36 cellular contexts compared by ENCODE assay signal in the genomic region with DNA sequence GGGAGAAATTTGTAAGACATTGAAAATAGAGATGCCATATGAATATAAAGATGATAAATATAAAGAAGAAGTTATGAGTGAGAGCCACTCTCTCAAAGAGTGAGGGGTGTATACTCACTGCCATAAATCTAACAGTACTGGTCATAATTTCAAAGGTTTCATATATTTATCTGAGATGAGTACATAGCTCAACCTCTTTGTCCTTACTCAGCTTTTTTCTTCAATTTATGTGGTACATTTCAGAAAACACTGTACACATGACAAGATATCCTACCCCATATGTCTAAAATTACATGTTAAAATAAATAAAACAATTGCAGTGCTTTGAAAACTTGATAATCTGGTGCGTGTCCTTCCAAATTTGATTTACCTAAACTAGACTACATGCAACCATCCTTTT. TPM values are rescaled to one million over a fixed set of nuclear protein-coding genes. Genes with fewer than 3 reads are reported as not detected.
"Had no signal": no experiment of that assay in that cellular context is flagged by ENCODE, and none has a peak within 500 bp of the region (broad histone marks: within the 10 kb centered on the region; RNA-seq: fewer than 3 reads in every experiment).

No MANE protein-coding gene starts in this region.

- H3K27me3 ChIP-seq: body of pancreas, brain microvascular endothelial cell, breast epithelium had no signal

- H3K4me1 ChIP-seq: breast epithelium had no signal

- H3K27ac Mint-ChIP-seq: activated B cell treated with CpG ODN at 0.5 μM for 24 hours; activated CD4-positive, alpha-beta memory T cell treated with anti-CD3 and anti-CD28 coated beads for 36 hours; activated CD4-positive, alpha-beta T cell treated with anti-CD3 and anti-CD28 coated beads, Interleukin-2, amount 10 ng/mL, durations not matched to agents 24 days and 14 days; activated CD8-positive, alpha-beta T cell treated with anti-CD3 and anti-CD28 coated beads for 36 hours; activated naive CD4-positive, alpha-beta T cell treated with anti-CD3 and anti-CD28 coated beads for 36 hours; activated naive CD4-positive, alpha-beta T cell treated with anti-CD3 and anti-CD28 coated beads, Interleukin-2, amount 50 U/mL, for 72 hours; activated naive CD8-positive, alpha-beta T cell treated with anti-CD3 and anti-CD28 coated beads for 36 hours; activated T-cell treated with anti-CD3 and anti-CD28 coated beads, Interleukin-2, amount 50 U/mL, for 72 hours; activated T-helper 1 cell treated with anti-CD3 and anti-CD28 coated beads, Interleukin-12 subunit alpha, Interleukin-12 subunit beta, Interleukin-2, Interleukin-4 antibody, amounts not matched to agents 30 ng/mL and 10 ng/mL and 1 ng/mL, durations not matched to agents 14 hours and 24 hours and 36 hours; activated T-helper 17 cell treated with anti-CD3 and anti-CD28 coated beads, Interleukin-2, amount 50 U/mL, for 72 hours; T-helper 17 cell had no signal

- H3K4me1 Mint-ChIP-seq: activated T-helper 17 cell treated with anti-CD3 and anti-CD28 coated beads, Interleukin-2, amount 50 U/mL, for 72 hours had no signal

- DNase-seq: activated B cell treated with CpG ODN at 0.5 μM for 24 hours; activated CD4-positive, alpha-beta memory T cell treated with anti-CD3 and anti-CD28 coated beads for 36 hours; activated CD4-positive, alpha-beta T cell treated with anti-CD3 and anti-CD28 coated beads for 4 hours; activated CD4-positive, alpha-beta T cell treated with anti-CD3 and anti-CD28 coated beads, Interleukin-2, amount 10 ng/mL, durations not matched to agents 24 days and 14 days; activated CD4-positive, alpha-beta T cell treated with anti-CD3 and anti-CD28 coated beads, Interleukin-2, amount 50 U/mL, for 1 hour; activated CD4-positive, alpha-beta T cell treated with anti-CD3 and anti-CD28 coated beads, Interleukin-2, amount 50 U/mL, for 4 hours; activated CD4-positive, CD25-positive, alpha-beta regulatory T cell treated with anti-CD3 and anti-CD28 coated beads, Interleukin-2, amount 50 U/mL, for 72 hours; activated CD8-positive, alpha-beta memory T cell treated with anti-CD3 and anti-CD28 coated beads, Interleukin-2, amount 50 U/mL, for 4 hours; activated CD8-positive, alpha-beta T cell treated with anti-CD3 and anti-CD28 coated beads for 36 hours; activated effector memory CD4-positive, alpha-beta T cell treated with anti-CD3 and anti-CD28 coated beads, Interleukin-2, amount 50 U/mL, for 16 hours; activated gamma-delta T cell treated with Interleukin-2 at 50 U/mL for 16 hours; activated naive CD4-positive, alpha-beta T cell; activated naive CD4-positive, alpha-beta T cell treated with anti-CD3 and anti-CD28 coated beads for 36 hours; activated naive CD4-positive, alpha-beta T cell treated with anti-CD3 and anti-CD28 coated beads, Interleukin-2, amount 50 U/mL, for 16 hours; activated naive CD8-positive, alpha-beta T cell treated with anti-CD3 and anti-CD28 coated beads for 36 hours; activated T-cell treated with anti-CD3 and anti-CD28 coated beads for 4 hours; activated T-cell treated with anti-CD3 and anti-CD28 coated beads, Interleukin-2, amount 50 U/mL, for 1 hour; activated T-cell treated with anti-CD3 and anti-CD28 coated beads, Interleukin-2, amount 50 U/mL, for 4 hours; activated T-cell treated with anti-CD3 and anti-CD28 coated beads, Interleukin-2, amount 50 U/mL, for 72 hours; adrenal gland; amniotic stem cell; aorta; body of pancreas; brain microvascular endothelial cell; central memory CD4-positive, alpha-beta T cell; T-helper 17 cell had no signal

- H3K4me3 ChIP-seq: adrenal gland, body of pancreas, breast epithelium had no signal

- H3K9me3 ChIP-seq: adrenal gland, body of pancreas had no signal

- ATAC-seq: activated CD8-positive, alpha-beta T cell treated with anti-CD3 and anti-CD28 coated beads for 36 hours; activated naive CD4-positive, alpha-beta T cell treated with anti-CD3 and anti-CD28 coated beads, Interleukin-2, amount 50 U/mL, for 72 hours; activated T-cell treated with anti-CD3 and anti-CD28 coated beads, Interleukin-2, amount 50 U/mL, for 4 hours; activated T-cell treated with anti-CD3 and anti-CD28 coated beads, Interleukin-2, amount 50 U/mL, for 72 hours; activated T-helper 17 cell treated with anti-CD3 and anti-CD28 coated beads, Interleukin-2, amount 50 U/mL, for 72 hours; body of pancreas; T-helper 17 cell had no signal

- H3K4me3 Mint-ChIP-seq: activated B cell treated with CpG ODN at 0.5 μM for 24 hours; activated CD4-positive, alpha-beta memory T cell treated with anti-CD3 and anti-CD28 coated beads for 36 hours; activated CD4-positive, alpha-beta T cell treated with anti-CD3 and anti-CD28 coated beads, Interleukin-2, amount 10 ng/mL, durations not matched to agents 24 days and 14 days; activated CD8-positive, alpha-beta T cell treated with anti-CD3 and anti-CD28 coated beads for 36 hours; activated naive CD4-positive, alpha-beta T cell treated with anti-CD3 and anti-CD28 coated beads for 36 hours; activated naive CD8-positive, alpha-beta T cell treated with anti-CD3 and anti-CD28 coated beads for 36 hours; activated T-cell treated with anti-CD3 and anti-CD28 coated beads, Interleukin-2, amount 50 U/mL, for 4 hours; activated T-cell treated with anti-CD3 and anti-CD28 coated beads, Interleukin-2, amount 50 U/mL, for 72 hours; activated T-helper 1 cell treated with anti-CD3 and anti-CD28 coated beads, Interleukin-12 subunit alpha, Interleukin-12 subunit beta, Interleukin-2, Interleukin-4 antibody, amounts not matched to agents 30 ng/mL and 10 ng/mL and 1 ng/mL, durations not matched to agents 14 hours and 24 hours and 36 hours; activated T-helper 17 cell treated with anti-CD3 and anti-CD28 coated beads, Interleukin-2, amount 50 U/mL, for 72 hours; T-helper 17 cell had no signal

- H3K36me3 ChIP-seq: adrenal gland, brain microvascular endothelial cell, breast epithelium had no signal

- H3K27ac ChIP-seq: adrenal gland, body of pancreas, brain microvascular endothelial cell, breast epithelium, VCaP had no signal

- FAIRE-seq: astrocyte, TTC549 had no signal

RNA-seq across cellular contexts. Expression of gene TSSK1B, which starts 58.7 kb away (rescaled TPM):
- total RNA-seq: activated B cell treated with CpG ODN at 0.5 μM for 24 hours; activated CD4-positive, alpha-beta memory T cell treated with anti-CD3 and anti-CD28 coated beads for 36 hours; activated CD4-positive, alpha-beta T cell treated with anti-CD3 and anti-CD28 coated beads, Interleukin-2, amount 10 ng/mL, durations not matched to agents 24 days and 14 days; activated CD8-positive, alpha-beta memory T cell treated with anti-CD3 and anti-CD28 coated beads for 36 hours; activated CD8-positive, alpha-beta T cell treated with anti-CD3 and anti-CD28 coated beads for 36 hours; activated naive CD4-positive, alpha-beta T cell treated with anti-CD3 and anti-CD28 coated beads for 36 hours; activated naive CD4-positive, alpha-beta T cell treated with anti-CD3 and anti-CD28 coated beads, Interleukin-2, amount 50 U/mL, for 72 hours; activated naive CD8-positive, alpha-beta T cell treated with anti-CD3 and anti-CD28 coated beads for 36 hours; activated T-cell treated with anti-CD3 and anti-CD28 coated beads, Interleukin-2, amount 50 U/mL, for 4 hours; activated T-cell treated with anti-CD3 and anti-CD28 coated beads, Interleukin-2, amount 50 U/mL, for 72 hours; activated T-helper 1 cell treated with anti-CD3 and anti-CD28 coated beads, Interleukin-12 subunit alpha, Interleukin-12 subunit beta, Interleukin-2, Interleukin-4 antibody, amounts not matched to agents 30 ng/mL and 10 ng/mL and 1 ng/mL, durations not matched to agents 14 hours and 24 hours and 36 hours; activated T-helper 17 cell treated with anti-CD3 and anti-CD28 coated beads, Interleukin-2, amount 50 U/mL, for 72 hours; adrenal gland; body of pancreas; T-helper 1 cell treated with Interleukin-12 subunit alpha and Interleukin-12 subunit beta and Interleukin-4 antibody, amounts not matched to agents 30 ng/mL and 1 ng/mL, for 36 hours; T-helper 17 cell; T-helper 2 cell treated with Interferon-gamma antibody and Interleukin-4, amounts not matched to agents 100 ng/mL and 5 ng/mL, for 36 hours had no signal
- polyA plus RNA-seq: adrenal gland, aorta had no signal
